17 cellular contexts compared by ENCODE assay signal in genomic region chr18:47526147-47526546, GRCh38.
A peak's percentile ranks its signal among the peaks of the same experiment; 100 is the strongest.
DNase-seq lines count a peak whose midpoint lies in the region; ATAC-seq and TF ChIP-seq lines count a peak whose summit lies in the region.
"Had no signal": no experiment of that assay in that cellular context is flagged by ENCODE, and none has a peak within 500 bp of the region (broad histone marks: within the 10 kb centered on the region; RNA-seq: fewer than 3 reads in every experiment).

No MANE protein-coding gene starts in this region.

- H3K27ac Mint-ChIP-seq in GM23338 (no peak overlapping the region), H9 (no peak overlapping the region), mesothelial cell of epicardium (no peak overlapping the region)
- H3K27ac Mint-ChIP-seq: B cell; CD4-positive, alpha-beta T cell; CD8-positive, alpha-beta T cell had no signal

- no peak overlapping the region for H2AK5ac ChIP-seq in H9 (ENCODE audit: insufficient read length, low read length)
- H2AK5ac ChIP-seq in neuronal stem cell (ENCODE audit: low read depth, low read length) = peak overlapping the region; percentile 50

- H4K20me1 ChIP-seq in GM23338 (replicated peaks; ENCODE audit: insufficient read depth) (no peaks in the 10 kb centered on the region), H9 (ENCODE audit: control insufficient read depth, insufficient read depth, insufficient read length) (no peaks in the 10 kb centered on the region)
- H4K20me1 ChIP-seq: BLaER1 treated with 17β-estradiol and CSF1 and Interleukin-3, amounts not matched to agents 10 nM and 100 nM had no signal

- no peak overlapping the region for H3K56ac ChIP-seq in H9 (ENCODE audit: insufficient read length, low read depth, low read length)

- peak overlapping the region; percentile 66; the same call in 1 of the 2 replicates for H2AFZ ChIP-seq in GM23338
- no peak overlapping the region for H2AFZ ChIP-seq in H9 (ENCODE audit: low read length)
- H2AFZ ChIP-seq in neuronal stem cell (ENCODE audit: low read length) = no peak overlapping the region

- no peak overlapping the region for H2BK20ac ChIP-seq in H9 (ENCODE audit: low read depth, low read length, poor library complexity, severe bottlenecking)

- H3K18ac ChIP-seq in H9 (ENCODE audit: insufficient read length, low read depth, low read length) (peak overlapping the region; percentile 39), neuronal stem cell (ENCODE audit: low read length) (no peak overlapping the region)

- H3K27me3 Mint-ChIP-seq in GM23338 (ENCODE audit: insufficient read depth, low read depth, poor library complexity) = peaks cover 6% of the 10 kb centered on the region
- H3K27me3 Mint-ChIP-seq in H9 (ENCODE audit: low read depth) = no peaks in the 10 kb centered on the region
- peaks cover 25% of the 10 kb centered on the region for H3K27me3 Mint-ChIP-seq in mesothelial cell of epicardium (ENCODE audit: low read depth)

- H3K4me3 Mint-ChIP-seq in GM23338 = no peak overlapping the region
- H3K4me3 Mint-ChIP-seq in H9 = no peak overlapping the region
- no peak overlapping the region for H3K4me3 Mint-ChIP-seq in mesothelial cell of epicardium
- H3K4me3 Mint-ChIP-seq: B cell; CD4-positive, alpha-beta T cell; CD8-positive, alpha-beta T cell had no signal

- H3K36me3 Mint-ChIP-seq in GM23338 (ENCODE audit: low read depth) = no peaks in the 10 kb centered on the region
- H3K36me3 Mint-ChIP-seq in H9 (ENCODE audit: insufficient read depth in 1 of 3, low read depth in 3 of 3) = no peaks in the 10 kb centered on the region
- no peaks in the 10 kb centered on the region for H3K36me3 Mint-ChIP-seq in mesothelial cell of epicardium
- H3K36me3 Mint-ChIP-seq: CD8-positive, alpha-beta T cell had no signal

- H3K9me3 ChIP-seq in H9 (ENCODE audit: control insufficient read depth, low read depth, low read length) (no peaks in the 10 kb centered on the region), neuronal stem cell (replicated peaks in 1 of 2; ENCODE audit: control insufficient read depth in 2 of 2, insufficient read depth in 1 of 2, low read depth in 1 of 2, low read length in 2 of 2) (peaks cover 0 to 2% of the 10 kb centered on the region in 2 donors)
- H3K9me3 ChIP-seq: A549; BLaER1 treated with 17β-estradiol and CSF1 and Interleukin-3, amounts not matched to agents 10 nM and 100 nM; Caco-2 had no signal

- H4K8ac ChIP-seq in H9 (replicated peaks; ENCODE audit: insufficient read length, low read depth, low read length) (no peak overlapping the region), neuronal stem cell (ENCODE audit: low read depth, low read length) (no peak overlapping the region)

- H2BK12ac ChIP-seq in H9 (ENCODE audit: insufficient read length, low read depth, low read length) (no peak overlapping the region), neuronal stem cell (ENCODE audit: low read length) (no peak overlapping the region)

- no peaks in the 10 kb centered on the region for H3K23me2 ChIP-seq in H9 (ENCODE audit: insufficient read length, low read depth, low read length, poor library complexity, severe bottlenecking)

- H3K4me2 ChIP-seq in GM23338 = no peak overlapping the region
- no peak overlapping the region for H3K4me2 ChIP-seq in H9 (ENCODE audit: insufficient read depth, insufficient read length, low read length)
- H3K4me2 ChIP-seq in neuronal stem cell (ENCODE audit: insufficient read depth, low read length, poor library complexity, severe bottlenecking) = no peak overlapping the region
- H3K4me2 ChIP-seq: A549; BLaER1 treated with 17β-estradiol and CSF1 and Interleukin-3, amounts not matched to agents 10 nM and 100 nM had no signal

- H4K5ac ChIP-seq in H9 (ENCODE audit: insufficient read length, low read depth, low read length) = no peak overlapping the region

- H3K9me2 ChIP-seq in GM23338 (ENCODE audit: insufficient read depth) = peaks cover 8% of the 10 kb centered on the region; the same call in 1 of the 2 replicates

- no CpG with 5 or more reads among the region's 24 CpGs for WGBS in H9 (ENCODE audit: extremely low coverage, insufficient read length, low lambda C conversion rate)
- no CpG with 5 or more reads among the region's 24 CpGs for WGBS in neuronal stem cell (ENCODE audit: extremely low coverage in 2 of 2, insufficient read length in 2 of 2, insufficient replicate concordance in 1 of 2), 2 donors

- H4K91ac ChIP-seq in H9 (ENCODE audit: insufficient read length, low read depth, low read length) (no peak overlapping the region), neuronal stem cell (ENCODE audit: low read depth, low read length, poor library complexity) (no peak overlapping the region)

- H2BK5ac ChIP-seq in H9 (ENCODE audit: insufficient read length, low read length) = no peak overlapping the region
- no peak overlapping the region for H2BK5ac ChIP-seq in neuronal stem cell (ENCODE audit: low read length)

- H3K27me3 ChIP-seq in GM23338 (ENCODE audit: insufficient read depth) (no peaks in the 10 kb centered on the region), H9 (ENCODE audit: insufficient read depth, low read length) (no peaks in the 10 kb centered on the region), neuronal stem cell (ENCODE audit: control insufficient read depth in 3 of 3, insufficient read depth in 3 of 3, low read depth in 1 of 3, low read length in 3 of 3) (no peaks in the 10 kb centered on the region)
- H3K27me3 ChIP-seq: BLaER1 treated with 17β-estradiol and CSF1 and Interleukin-3, amounts not matched to agents 10 nM and 100 nM had no signal

- H3T11ph ChIP-seq in H9 (ENCODE audit: low read length) = no peak overlapping the region

- ATAC-seq in GM23338 = peak; percentile 55
- ATAC-seq: A549; CD8-positive, alpha-beta T cell had no signal

- H3K27ac ChIP-seq in GM23338 (ENCODE audit: low read depth) = no peak overlapping the region
- no peak overlapping the region for H3K27ac ChIP-seq in H9 (ENCODE audit: insufficient read length, low read depth, low read length)
- no peak overlapping the region for H3K27ac ChIP-seq in neuronal stem cell (replicated peaks; ENCODE audit: low read length)
- H3K27ac ChIP-seq: 22Rv1; A549; BLaER1 treated with 17β-estradiol and CSF1 and Interleukin-3, amounts not matched to agents 10 nM and 100 nM; C4-2B had no signal

- no peak overlapping the region for H2BK15ac ChIP-seq in H9 (ENCODE audit: low read depth, low read length)
- no peak overlapping the region for H2BK15ac ChIP-seq in neuronal stem cell (ENCODE audit: low read length)

- H3K4ac ChIP-seq in H9 (ENCODE audit: low read depth, low read length) = no peak overlapping the region
- H3K4ac ChIP-seq in neuronal stem cell (ENCODE audit: low read length) = no peak overlapping the region

- no peak overlapping the region for H3K14ac ChIP-seq in H9 (ENCODE audit: insufficient read depth, low read length)
- H3K14ac ChIP-seq in neuronal stem cell (ENCODE audit: low read length) = no peak overlapping the region

- no peak overlapping the region for H3K23ac ChIP-seq in H9 (ENCODE audit: insufficient read length, low read depth, low read length)
- no peak overlapping the region for H3K23ac ChIP-seq in neuronal stem cell (ENCODE audit: low read depth, low read length, poor library complexity)

- no peaks in the 10 kb centered on the region for H3K4me1 ChIP-seq in GM23338 (ENCODE audit: insufficient read depth)
- no peaks in the 10 kb centered on the region for H3K4me1 ChIP-seq in H9 (ENCODE audit: insufficient read depth, low read length)
- H3K4me1 ChIP-seq in neuronal stem cell (ENCODE audit: control insufficient read depth in 2 of 2, insufficient read depth in 1 of 2, low read depth in 1 of 2, low read length in 2 of 2) = peaks cover 0 to 4% of the 10 kb centered on the region in 2 donors
- H3K4me1 ChIP-seq: A549, Caco-2 had no signal

- no peaks in the 10 kb centered on the region for H3F3A ChIP-seq in GM23338 (replicated peaks; ENCODE audit: low read depth)

- H3K79me1 ChIP-seq in H9 (ENCODE audit: insufficient read depth, low read depth, low read length, poor library complexity, severe bottlenecking) = no peaks in the 10 kb centered on the region
- H3K79me1 ChIP-seq in neuronal stem cell (ENCODE audit: low read depth, low read length) = no peaks in the 10 kb centered on the region

- H3K9ac ChIP-seq in H9 (ENCODE audit: extremely low read depth, insufficient read length, low read length) = no peak overlapping the region
- no peak overlapping the region for H3K9ac ChIP-seq in neuronal stem cell (ENCODE audit: low read depth, low read length, poor library complexity)
- H3K9ac ChIP-seq: BLaER1 treated with 17β-estradiol and CSF1 and Interleukin-3, amounts not matched to agents 10 nM and 100 nM had no signal

- H3K4me1 Mint-ChIP-seq in GM23338 (peaks cover 1% of the 10 kb centered on the region; the same call in 1 of the 3 replicates), H9 (peaks cover 4% of the 10 kb centered on the region in 2 experiments; a peak in 1 of 4 replicates), mesothelial cell of epicardium (no peaks in the 10 kb centered on the region)
- H3K4me1 Mint-ChIP-seq: B cell had no signal

- no peaks in the 10 kb centered on the region for H3K79me2 ChIP-seq in GM23338 (replicated peaks; ENCODE audit: insufficient read depth)
- H3K79me2 ChIP-seq in H9 (ENCODE audit: insufficient read depth, low read length) = no peaks in the 10 kb centered on the region

- H3K4me3 ChIP-seq in GM23338 (no peak overlapping the region), neuronal stem cell (ENCODE audit: low read length in 2 of 2) (no peak overlapping the region)
- H3K4me3 ChIP-seq: A549; BLaER1 treated with 17β-estradiol and CSF1 and Interleukin-3, amounts not matched to agents 10 nM and 100 nM had no signal

- H3K9me3 Mint-ChIP-seq in GM23338 = no peaks in the 10 kb centered on the region
- H3K9me3 Mint-ChIP-seq in H9 = no peaks in the 10 kb centered on the region
- no peaks in the 10 kb centered on the region for H3K9me3 Mint-ChIP-seq in mesothelial cell of epicardium
- H3K9me3 Mint-ChIP-seq: CD4-positive, alpha-beta T cell; CD8-positive, alpha-beta T cell had no signal

- TF ChIP-seq CTCF in GM23338 (conservative IDR thresholded peaks at IDR 0.05; ENCODE audit: low read depth in 2 of 2) (no peak), H9 (conservative IDR thresholded peaks at IDR 0.05) (no peak), mesothelial cell of epicardium (IDR thresholded peaks at IDR 0.05; ENCODE audit: unreplicated experiment) (no peak)

- DNase-seq in GM23338 (ENCODE audit: low spot score) (peak; percentile 5), H9 (no peak), neuronal stem cell (ENCODE audit: low spot score) (no peak), mesothelial cell of epicardium (ENCODE audit: low spot score in 2 of 2, unreplicated experiment in 2 of 2) (no peak)
- DNase-seq in activated effector memory CD4-positive, alpha-beta T cell treated with anti-CD3 and anti-CD28 coated beads, Interleukin-2, amount 50 U/mL, for 16 hours = no peak
- DNase-seq: AML-193; Caco-2; Calu3; CD4-positive, alpha-beta T cell; CD8-positive, alpha-beta T cell; DMS79 treated with DMSO at 0.1 percent for 48 hours; GF-D8 had no signal

- H2BK120ac ChIP-seq in H9 (ENCODE audit: low read depth, low read length, poor library complexity, severe bottlenecking) = no peak overlapping the region
- no peak overlapping the region for H2BK120ac ChIP-seq in neuronal stem cell (ENCODE audit: low read depth, low read length)

- H3K36me3 ChIP-seq in GM23338 (ENCODE audit: insufficient read depth) (no peaks in the 10 kb centered on the region), neuronal stem cell (replicated peaks in 1 of 2; ENCODE audit: control insufficient read depth in 2 of 2, insufficient read depth in 2 of 2, low read length in 2 of 2) (no peaks in the 10 kb centered on the region)
- H3K36me3 ChIP-seq: BLaER1 treated with 17β-estradiol and CSF1 and Interleukin-3, amounts not matched to agents 10 nM and 100 nM had no signal
